ENCODE assay signal across 28 cellular contexts in genomic region chr2:137048455-137048854, GRCh38.
"Had no signal": no experiment of that assay in that cellular context is flagged by ENCODE, and none has a peak within 500 bp of the region (broad histone marks: within the 10 kb centered on the region; RNA-seq: fewer than 3 reads in every experiment).

No MANE protein-coding gene starts in this region.

- H3K36me3 ChIP-seq: neural progenitor cell, ovary, spleen, suprapubic skin, tibial artery, transverse colon, upper lobe of right lung, uterus had no signal

- ATAC-seq: natural killer cell; psoas muscle; right cardiac atrium; sciatic nerve; stimulated activated memory B cell treated with anti-CD40 and anti-IgM and Interleukin-4, amounts not matched to agents 10 μg/mL and 1 μg/mL and 100 μg/mL, for 72 hours; stimulated activated naive CD8-positive, alpha-beta T cell treated with anti-CD3 and anti-CD28 coated beads, Interleukin-15, amount 100 ng/mL, for 72 hours; stimulated activated naive CD8-positive, alpha-beta T cell treated with anti-CD3 and anti-CD28 coated beads, Interleukin-15, Interleukin-2, amounts not matched to agents 100 U/mL and 50 U/mL, for 24 hours; upper lobe of right lung had no signal

- H3K4me3 ChIP-seq: neural progenitor cell, ovary, psoas muscle, skin epidermis, smooth muscle cell, spleen, suprapubic skin, testis, tibial artery, transverse colon, upper lobe of right lung, uterus had no signal

- H3K9me3 ChIP-seq: ovary, psoas muscle, spleen, suprapubic skin, testis, tibial artery, transverse colon, upper lobe of right lung, uterus had no signal

- H2AFZ ChIP-seq: neural progenitor cell, parathyroid adenoma had no signal

- H3K27ac ChIP-seq: neural progenitor cell, ovary, parathyroid adenoma, psoas muscle, skin epidermis, spleen, suprapubic skin, testis, tibial artery, transverse colon, upper lobe of right lung, uterus had no signal

- H3K79me2 ChIP-seq: parathyroid adenoma had no signal

- H3K4me1 ChIP-seq: neural progenitor cell, parathyroid adenoma, psoas muscle, spleen, suprapubic skin, testis, transverse colon, upper lobe of right lung, uterus had no signal

- H3K27me3 ChIP-seq: neural progenitor cell, ovary, spleen, suprapubic skin, testis, tibial artery, transverse colon, upper lobe of right lung, uterus had no signal

- H3K4me2 ChIP-seq: neural progenitor cell, smooth muscle cell had no signal

- H3K9ac ChIP-seq: neural progenitor cell, parathyroid adenoma had no signal

- DNase-seq: natural killer cell; occipital lobe; ovary; posterior cingulate gyrus; psoas muscle; right cardiac atrium; spleen; stimulated activated CD4-positive, alpha-beta T cell treated with anti-CD3 and anti-CD28 coated beads, Interleukin-12 subunit alpha, Interleukin-12 subunit beta, amount 100 ng/mL, for 4 hours; stimulated activated CD4-positive, alpha-beta T cell treated with anti-CD3 and anti-CD28 coated beads, Interleukin-1b, Interleukin-23, amount 100 ng/mL, for 48 hours; stimulated activated CD4-positive, alpha-beta T cell treated with anti-CD3 and anti-CD28 coated beads, Interleukin-4, amount 100 ng/mL, for 1 hour; stimulated activated CD4-positive, alpha-beta T cell treated with anti-CD3 and anti-CD28 coated beads, Interleukin-4, amount 100 ng/mL, for 4 hours; stimulated activated CD8-positive, alpha-beta memory T cell treated with anti-CD3 and anti-CD28 coated beads, Interleukin-4, amount 100 ng/mL, for 48 hours; stimulated activated naive CD4-positive, alpha-beta T cell; stimulated activated naive CD8-positive, alpha-beta T cell treated with anti-CD3 and anti-CD28 coated beads, Interleukin-15, amount 100 ng/mL, for 72 hours; stimulated activated naive CD8-positive, alpha-beta T cell treated with anti-CD3 and anti-CD28 coated beads, Interleukin-15, Interleukin-2, amounts not matched to agents 100 U/mL and 50 U/mL, for 24 hours; substantia nigra; testis; tibial artery; transverse colon; upper lobe of right lung; uterus had no signal
